In genomic region chr1:167658574-167659328, GRCh38 we compare ENCODE assay signal across 16 cellular contexts. TPM values are rescaled to one million over a fixed set of nuclear protein-coding genes. Genes with fewer than 3 reads are reported as not detected.
DNase-seq lines count a peak whose midpoint lies in the region; ATAC-seq, FAIRE-seq and TF ChIP-seq lines count a peak whose summit lies in the region.
"Had no signal": no experiment of that assay in that cellular context is flagged by ENCODE, and none has a peak within 500 bp of the region (broad histone marks: within the 10 kb centered on the region; RNA-seq: fewer than 3 reads in every experiment).

No MANE protein-coding gene starts in this region.

- H3K9me3 ChIP-seq in neutrophil: no peaks in the 10 kb centered on the region

- intact Hi-C loops in activated naive CD4-positive, alpha-beta T cell treated with anti-CD3 and anti-CD28 coated beads for 36 hours (cut with micrococcal nuclease): loop anchor here (1.0 kb wide), 1 partner anchor 18 kb away; no protein-coding TSS in a partner anchor

- ATAC-seq in central memory CD8-positive, alpha-beta T cell (replicated peaks; ENCODE audit: extremely low read depth, poor library complexity, severe bottlenecking): no peak

- TF ChIP-seq CTCF in neutrophil (IDR thresholded peaks at IDR 0.05): no peak

- peaks cover 53 to 66% of the 10 kb centered on the region in 2 experiments for H3K4me1 ChIP-seq in neutrophil (ENCODE audit: control insufficient read depth in 1 of 2, insufficient read depth in 1 of 2, low read depth in 1 of 2, low read length in 1 of 2)

- no peak overlapping the region for H3K4me3 Mint-ChIP-seq in activated naive CD4-positive, alpha-beta T cell treated with anti-CD3 and anti-CD28 coated beads for 36 hours
- H3K4me3 Mint-ChIP-seq in central memory CD8-positive, alpha-beta T cell: peak overlapping the region; percentile 9

- FAIRE-seq in GM12891 (lab: Jason Lieb, UNC): no peak
- FAIRE-seq: HTR-8/SVneo had no signal

- DNase-seq in activated naive CD4-positive, alpha-beta T cell treated with anti-CD3 and anti-CD28 coated beads for 36 hours: no peak
- no peak for DNase-seq in activated naive CD4-positive, alpha-beta T cell treated with Interleukin-2 at 50 U/mL for 16 hours
- peak; percentile 61 for DNase-seq in M059J (ENCODE audit: low read depth)
- DNase-seq in central memory CD8-positive, alpha-beta T cell (ENCODE audit: low spot score in 2 of 2): no peak
- DNase-seq in GM12891 (ENCODE audit: insufficient read length, low spot score): no peak
- DNase-seq in NK-92 (lab: John Stamatoyannopoulos, UW; ENCODE audit: unreplicated experiment): no peak
- no peak for DNase-seq in NCI-H146 (lab: John Stamatoyannopoulos, UW)
- DNase-seq: activated CD8-positive, alpha-beta memory T cell treated with anti-CD3 and anti-CD28 coated beads, Interleukin-2, amount 50 U/mL, for 48 hours; GOT3; NCI-H1417 treated with DMSO at 0.1 percent for 48 hours; NCI-H526; SHP77 treated with DMSO at 0.1 percent for 48 hours had no signal

- peak overlapping the region; percentile 70 for H3K27ac ChIP-seq in neutrophil
- H3K27ac ChIP-seq: hepatocyte had no signal

- H3K36me3 Mint-ChIP-seq in activated naive CD4-positive, alpha-beta T cell treated with anti-CD3 and anti-CD28 coated beads for 36 hours (ENCODE audit: low read depth): peaks cover 8% of the 10 kb centered on the region
- peaks cover 21% of the 10 kb centered on the region for H3K36me3 Mint-ChIP-seq in central memory CD8-positive, alpha-beta T cell (ENCODE audit: insufficient read depth)

- no peaks in the 10 kb centered on the region for H3K9me3 Mint-ChIP-seq in activated naive CD4-positive, alpha-beta T cell treated with anti-CD3 and anti-CD28 coated beads for 36 hours
- no peaks in the 10 kb centered on the region for H3K9me3 Mint-ChIP-seq in central memory CD8-positive, alpha-beta T cell

- peaks cover 84% of the 10 kb centered on the region for H3K4me1 Mint-ChIP-seq in activated naive CD4-positive, alpha-beta T cell treated with anti-CD3 and anti-CD28 coated beads for 36 hours (ENCODE audit: low read depth)
- H3K4me1 Mint-ChIP-seq in central memory CD8-positive, alpha-beta T cell: peaks cover 89% of the 10 kb centered on the region

- H3K27me3 Mint-ChIP-seq in activated naive CD4-positive, alpha-beta T cell treated with anti-CD3 and anti-CD28 coated beads for 36 hours (ENCODE audit: low read depth): no peaks in the 10 kb centered on the region
- no peaks in the 10 kb centered on the region for H3K27me3 Mint-ChIP-seq in central memory CD8-positive, alpha-beta T cell

- CTCF ChIA-PET in activated naive CD4-positive, alpha-beta T cell treated with anti-CD3 and anti-CD28 coated beads for 36 hours (lab: Charles Lee): interaction anchor here (0.6 to 1.9 kb wide), 3 partner anchors 17 to 119 kb away, joined by 3 to 8 read pairs (median 4); no protein-coding TSS in a partner anchor

- peaks cover 36% of the 10 kb centered on the region for H3K36me3 ChIP-seq in neutrophil

- no peaks in the 10 kb centered on the region for H3K27me3 ChIP-seq in neutrophil
- H3K27me3 ChIP-seq: hepatocyte had no signal

- H3K4me3 ChIP-seq in neutrophil (ENCODE audit: low read depth in 1 of 2, low read length in 1 of 2): no peak overlapping the region
- H3K4me3 ChIP-seq: hepatocyte had no signal

- H3K27ac Mint-ChIP-seq in activated naive CD4-positive, alpha-beta T cell treated with anti-CD3 and anti-CD28 coated beads for 36 hours: peak overlapping the region; percentile 33
- H3K27ac Mint-ChIP-seq in central memory CD8-positive, alpha-beta T cell (ENCODE audit: low read depth): peak overlapping the region; percentile 64

- no peak for TF ChIP-seq POLR2A in GM12891 (IDR thresholded peaks at IDR 0.05; ENCODE audit: low read depth, low read length)

TF ChIP-seq in GM12891, 5 proteins besides CTCF, POLR2A, EP300 and RAD21:
- no peak for TF ChIP-seq SPI1 (IDR thresholded peaks at IDR 0.05; ENCODE audit: low read depth, low read length)
- no peak for TF ChIP-seq POU2F2 (IDR thresholded peaks at IDR 0.05; ENCODE audit: low read depth, low read length)
- TF ChIP-seq PAX5 (IDR thresholded peaks at IDR 0.05; ENCODE audit: insufficient read depth, low read length, severe bottlenecking): no peak
- TF ChIP-seq TAF1 (IDR thresholded peaks at IDR 0.05; ENCODE audit: low read depth, low read length): no peak
- no peak for TF ChIP-seq POLR2AphosphoS5 (IDR thresholded peaks at IDR 0.05; ENCODE audit: low read depth, low read length)

RNA-seq across cellular contexts. Expression of gene RCSD1, which starts 28.7 kb away (rescaled TPM):
- total RNA-seq in activated naive CD4-positive, alpha-beta T cell treated with anti-CD3 and anti-CD28 coated beads for 36 hours: 10 to 100 TPM; 27.3 to 27.9 TPM
- total RNA-seq in M059J (2014; rRNA removed; shearing (Covaris generic)): 0.15 and 0.81 TPM in 2 replicates
- 60.0 TPM for polyA plus RNA-seq in GM12891 (2012; ENCODE audit: low read depth, missing spikeins)
- polyA plus RNA-seq: AG04450 had no signal

Comparison
In these comparisons a context has a peak if more than half of its experiments do, and no peak if none do; other contexts are left out.
1. RNA of gene RCSD1, which starts 28.7 kb away (total RNA-seq): 27.3 to 27.9 TPM in activated naive CD4-positive, alpha-beta T cell treated with anti-CD3 and anti-CD28 coated beads for 36 hours; 0.15 to 0.81 TPM in M059J; every median in the first group is over 10 times any median in the second.